ENCODE assay signal across 15 cellular contexts in the genomic region with DNA sequence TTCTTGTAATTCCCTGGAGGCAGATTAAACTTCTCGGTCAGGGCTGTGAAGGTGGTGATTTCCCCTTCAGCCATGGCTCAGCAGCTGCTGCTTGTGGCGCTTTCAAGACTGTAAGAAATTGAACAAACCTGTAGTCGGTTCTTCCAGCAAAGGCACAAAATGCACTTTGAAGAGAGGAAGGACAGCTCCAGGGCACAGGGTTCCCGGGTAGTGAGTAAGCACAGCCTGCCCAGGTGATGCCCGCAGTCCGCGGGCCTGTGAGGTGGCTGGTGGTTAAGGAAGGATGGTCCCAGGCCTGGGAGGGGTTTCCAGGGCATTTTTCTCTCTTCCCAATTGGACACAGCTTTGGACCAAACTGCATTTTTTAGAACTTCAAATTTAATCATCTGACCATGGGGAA.
"Had no signal": no experiment of that assay in that cellular context is flagged by ENCODE, and none has a peak within 500 bp of the region (broad histone marks: within the 10 kb centered on the region; RNA-seq: fewer than 3 reads in every experiment).

No MANE protein-coding gene starts in this region.

- H3K4me3 ChIP-seq: esophagus squamous epithelium, hepatocyte, mucosa of descending colon, right atrium auricular region, sigmoid colon, skin epidermis had no signal

- H3K79me2 ChIP-seq: hepatocyte had no signal

- H3K4me2 ChIP-seq: hepatocyte had no signal

- H3K9me3 ChIP-seq: esophagus squamous epithelium, mucosa of descending colon, right atrium auricular region, sigmoid colon had no signal

- H3K36me3 ChIP-seq: esophagus squamous epithelium, right atrium auricular region, sigmoid colon had no signal

- DNase-seq: effector memory CD8-positive, alpha-beta T cell; esophagus squamous epithelium; foreskin melanocyte; head of caudate nucleus; mucosa of descending colon; naive thymus-derived CD8-positive, alpha-beta T cell; sigmoid colon; stimulated activated CD4-positive, alpha-beta T cell treated with anti-CD3 and anti-CD28 coated beads, Interleukin-12 subunit alpha, Interleukin-12 subunit beta, amount 100 ng/mL, for 4 hours; stimulated activated CD4-positive, alpha-beta T cell treated with anti-CD3 and anti-CD28 coated beads, Interleukin-2, amount 100 ng/mL, for 48 hours; stimulated activated naive CD4-positive, alpha-beta T cell treated with Interleukin-2 at 50 U/mL for 16 hours had no signal

- ATAC-seq: effector memory CD8-positive, alpha-beta T cell; mucosa of descending colon; naive thymus-derived CD8-positive, alpha-beta T cell had no signal

- H3K4me1 ChIP-seq: esophagus squamous epithelium, right atrium auricular region had no signal

- H2AFZ ChIP-seq: hepatocyte had no signal

- H3K27ac ChIP-seq: esophagus squamous epithelium, hepatocyte, right atrium auricular region, skin epidermis had no signal

- H3K4me3 Mint-ChIP-seq: dendritic cell treated with granulocyte-macrophage colony-stimulating factor and Interleukin-4, amounts not matched to agents 40 ng/mL and 50 ng/mL, for 4 days; effector memory CD8-positive, alpha-beta T cell; naive thymus-derived CD8-positive, alpha-beta T cell; type B pancreatic cell had no signal

- H3K27ac Mint-ChIP-seq: dendritic cell treated with granulocyte-macrophage colony-stimulating factor and Interleukin-4, amounts not matched to agents 40 ng/mL and 50 ng/mL, for 4 days; effector memory CD8-positive, alpha-beta T cell; naive thymus-derived CD8-positive, alpha-beta T cell; type B pancreatic cell had no signal

- H3K27me3 ChIP-seq: esophagus squamous epithelium, right atrium auricular region, sigmoid colon had no signal

- H3K9me3 Mint-ChIP-seq: dendritic cell treated with granulocyte-macrophage colony-stimulating factor and Interleukin-4, amounts not matched to agents 40 ng/mL and 50 ng/mL, for 4 days; effector memory CD8-positive, alpha-beta T cell; naive thymus-derived CD8-positive, alpha-beta T cell; type B pancreatic cell had no signal

- H3K36me3 Mint-ChIP-seq: naive thymus-derived CD8-positive, alpha-beta T cell; type B pancreatic cell had no signal
